Comparison of ENCODE assay signal across 1 cellular context in the genomic region with DNA sequence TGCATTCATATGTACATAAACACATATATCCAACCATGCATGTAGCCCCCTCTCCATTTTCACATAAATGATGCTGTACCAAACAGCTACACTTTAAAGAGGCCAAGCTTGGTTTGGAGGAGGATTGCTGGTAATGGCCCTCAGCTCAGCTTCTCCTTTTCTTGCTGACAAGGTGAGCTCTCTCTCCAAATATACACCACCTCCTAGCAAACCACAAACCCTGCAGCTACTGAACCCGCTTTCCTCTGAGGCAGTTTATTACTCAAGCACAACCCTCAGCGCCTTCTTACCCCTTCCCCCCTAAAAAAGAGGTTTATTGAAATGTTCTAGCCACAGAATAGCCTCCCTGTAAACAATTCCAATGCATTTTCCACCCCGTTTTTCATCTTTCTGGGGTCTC.
TF ChIP-seq lines count a peak whose summit lies in the region.

No MANE protein-coding gene starts in this region.

TF ChIP-seq in K562, 482 proteins besides CTCF, POLR2A, EP300 and RAD21:
- TF ChIP-seq, protein P1, sequence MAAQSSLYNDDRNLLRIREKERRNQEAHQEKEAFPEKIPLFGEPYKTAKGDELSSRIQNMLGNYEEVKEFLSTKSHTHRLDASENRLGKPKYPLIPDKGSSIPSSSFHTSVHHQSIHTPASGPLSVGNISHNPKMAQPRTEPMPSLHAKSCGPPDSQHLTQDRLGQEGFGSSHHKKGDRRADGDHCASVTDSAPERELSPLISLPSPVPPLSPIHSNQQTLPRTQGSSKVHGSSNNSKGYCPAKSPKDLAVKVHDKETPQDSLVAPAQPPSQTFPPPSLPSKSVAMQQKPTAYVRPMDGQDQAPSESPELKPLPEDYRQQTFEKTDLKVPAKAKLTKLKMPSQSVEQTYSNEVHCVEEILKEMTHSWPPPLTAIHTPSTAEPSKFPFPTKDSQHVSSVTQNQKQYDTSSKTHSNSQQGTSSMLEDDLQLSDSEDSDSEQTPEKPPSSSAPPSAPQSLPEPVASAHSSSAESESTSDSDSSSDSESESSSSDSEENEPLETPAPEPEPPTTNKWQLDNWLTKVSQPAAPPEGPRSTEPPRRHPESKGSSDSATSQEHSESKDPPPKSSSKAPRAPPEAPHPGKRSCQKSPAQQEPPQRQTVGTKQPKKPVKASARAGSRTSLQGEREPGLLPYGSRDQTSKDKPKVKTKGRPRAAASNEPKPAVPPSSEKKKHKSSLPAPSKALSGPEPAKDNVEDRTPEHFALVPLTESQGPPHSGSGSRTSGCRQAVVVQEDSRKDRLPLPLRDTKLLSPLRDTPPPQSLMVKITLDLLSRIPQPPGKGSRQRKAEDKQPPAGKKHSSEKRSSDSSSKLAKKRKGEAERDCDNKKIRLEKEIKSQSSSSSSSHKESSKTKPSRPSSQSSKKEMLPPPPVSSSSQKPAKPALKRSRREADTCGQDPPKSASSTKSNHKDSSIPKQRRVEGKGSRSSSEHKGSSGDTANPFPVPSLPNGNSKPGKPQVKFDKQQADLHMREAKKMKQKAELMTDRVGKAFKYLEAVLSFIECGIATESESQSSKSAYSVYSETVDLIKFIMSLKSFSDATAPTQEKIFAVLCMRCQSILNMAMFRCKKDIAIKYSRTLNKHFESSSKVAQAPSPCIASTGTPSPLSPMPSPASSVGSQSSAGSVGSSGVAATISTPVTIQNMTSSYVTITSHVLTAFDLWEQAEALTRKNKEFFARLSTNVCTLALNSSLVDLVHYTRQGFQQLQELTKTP (IDR thresholded peaks at IDR 0.05; ENCODE audit: low read depth in 1 of 2, partially characterized antibody in 2 of 2): no peak
- TF ChIP-seq, protein P2, sequence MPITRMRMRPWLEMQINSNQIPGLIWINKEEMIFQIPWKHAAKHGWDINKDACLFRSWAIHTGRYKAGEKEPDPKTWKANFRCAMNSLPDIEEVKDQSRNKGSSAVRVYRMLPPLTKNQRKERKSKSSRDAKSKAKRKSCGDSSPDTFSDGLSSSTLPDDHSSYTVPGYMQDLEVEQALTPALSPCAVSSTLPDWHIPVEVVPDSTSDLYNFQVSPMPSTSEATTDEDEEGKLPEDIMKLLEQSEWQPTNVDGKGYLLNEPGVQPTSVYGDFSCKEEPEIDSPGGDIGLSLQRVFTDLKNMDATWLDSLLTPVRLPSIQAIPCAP (CRISPR knock-in tag; IDR thresholded peaks at IDR 0.05; ENCODE audit: borderline replicate concordance): no peak
- no peak for TF ChIP-seq MCM5 (IDR thresholded peaks at IDR 0.05; ENCODE audit: low read depth)
- TF ChIP-seq, protein P3, sequence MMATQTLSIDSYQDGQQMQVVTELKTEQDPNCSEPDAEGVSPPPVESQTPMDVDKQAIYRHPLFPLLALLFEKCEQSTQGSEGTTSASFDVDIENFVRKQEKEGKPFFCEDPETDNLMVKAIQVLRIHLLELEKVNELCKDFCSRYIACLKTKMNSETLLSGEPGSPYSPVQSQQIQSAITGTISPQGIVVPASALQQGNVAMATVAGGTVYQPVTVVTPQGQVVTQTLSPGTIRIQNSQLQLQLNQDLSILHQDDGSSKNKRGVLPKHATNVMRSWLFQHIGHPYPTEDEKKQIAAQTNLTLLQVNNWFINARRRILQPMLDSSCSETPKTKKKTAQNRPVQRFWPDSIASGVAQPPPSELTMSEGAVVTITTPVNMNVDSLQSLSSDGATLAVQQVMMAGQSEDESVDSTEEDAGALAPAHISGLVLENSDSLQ (IDR thresholded peaks at IDR 0.05): no peak
- no peak for TF ChIP-seq CREM (IDR thresholded peaks at IDR 0.05; ENCODE audit: low read depth)
- TF ChIP-seq ZNF354B (CRISPR knock-in tag; IDR thresholded peaks at IDR 0.05): no peak
- TF ChIP-seq TCF3 (CRISPR knock-in tag; IDR thresholded peaks at IDR 0.05): no peak
- no peak for TF ChIP-seq FOSL1 (tag; conservative IDR thresholded peaks at IDR 0.05)
- TF ChIP-seq, protein P4, sequence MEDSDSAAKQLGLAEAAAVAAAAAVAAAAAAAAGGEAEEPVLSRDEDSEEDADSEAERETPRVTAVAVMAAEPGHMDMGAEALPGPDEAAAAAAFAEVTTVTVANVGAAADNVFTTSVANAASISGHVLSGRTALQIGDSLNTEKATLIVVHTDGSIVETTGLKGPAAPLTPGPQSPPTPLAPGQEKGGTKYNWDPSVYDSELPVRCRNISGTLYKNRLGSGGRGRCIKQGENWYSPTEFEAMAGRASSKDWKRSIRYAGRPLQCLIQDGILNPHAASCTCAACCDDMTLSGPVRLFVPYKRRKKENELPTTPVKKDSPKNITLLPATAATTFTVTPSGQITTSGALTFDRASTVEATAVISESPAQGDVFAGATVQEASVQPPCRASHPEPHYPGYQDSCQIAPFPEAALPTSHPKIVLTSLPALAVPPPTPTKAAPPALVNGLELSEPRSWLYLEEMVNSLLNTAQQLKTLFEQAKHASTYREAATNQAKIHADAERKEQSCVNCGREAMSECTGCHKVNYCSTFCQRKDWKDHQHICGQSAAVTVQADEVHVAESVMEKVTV (CRISPR knock-in tag; IDR thresholded peaks at IDR 0.05): no peak
- no peak for TF ChIP-seq PRMT5 (CRISPR knock-in tag; IDR thresholded peaks at IDR 0.05)
- TF ChIP-seq NFIX (CRISPR knock-in tag; IDR thresholded peaks at IDR 0.05; ENCODE audit: low read depth): no peak
- TF ChIP-seq, protein P5, sequence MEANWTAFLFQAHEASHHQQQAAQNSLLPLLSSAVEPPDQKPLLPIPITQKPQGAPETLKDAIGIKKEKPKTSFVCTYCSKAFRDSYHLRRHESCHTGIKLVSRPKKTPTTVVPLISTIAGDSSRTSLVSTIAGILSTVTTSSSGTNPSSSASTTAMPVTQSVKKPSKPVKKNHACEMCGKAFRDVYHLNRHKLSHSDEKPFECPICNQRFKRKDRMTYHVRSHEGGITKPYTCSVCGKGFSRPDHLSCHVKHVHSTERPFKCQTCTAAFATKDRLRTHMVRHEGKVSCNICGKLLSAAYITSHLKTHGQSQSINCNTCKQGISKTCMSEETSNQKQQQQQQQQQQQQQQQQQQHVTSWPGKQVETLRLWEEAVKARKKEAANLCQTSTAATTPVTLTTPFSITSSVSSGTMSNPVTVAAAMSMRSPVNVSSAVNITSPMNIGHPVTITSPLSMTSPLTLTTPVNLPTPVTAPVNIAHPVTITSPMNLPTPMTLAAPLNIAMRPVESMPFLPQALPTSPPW (CRISPR knock-in tag; IDR thresholded peaks at IDR 0.05): no peak
- no peak for TF ChIP-seq POLR2G (IDR thresholded peaks at IDR 0.05; ENCODE audit: low read depth, low read length)
- TF ChIP-seq, protein P6, sequence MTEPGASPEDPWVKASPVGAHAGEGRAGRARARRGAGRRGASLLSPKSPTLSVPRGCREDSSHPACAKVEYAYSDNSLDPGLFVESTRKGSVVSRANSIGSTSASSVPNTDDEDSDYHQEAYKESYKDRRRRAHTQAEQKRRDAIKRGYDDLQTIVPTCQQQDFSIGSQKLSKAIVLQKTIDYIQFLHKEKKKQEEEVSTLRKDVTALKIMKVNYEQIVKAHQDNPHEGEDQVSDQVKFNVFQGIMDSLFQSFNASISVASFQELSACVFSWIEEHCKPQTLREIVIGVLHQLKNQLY (CRISPR knock-in tag; conservative IDR thresholded peaks at IDR 0.05): no peak
- no peak for TF ChIP-seq XRCC4 (IDR thresholded peaks at IDR 0.05; ENCODE audit: extremely low read depth, insufficient read depth, insufficient read length)
- TF ChIP-seq, protein P7, sequence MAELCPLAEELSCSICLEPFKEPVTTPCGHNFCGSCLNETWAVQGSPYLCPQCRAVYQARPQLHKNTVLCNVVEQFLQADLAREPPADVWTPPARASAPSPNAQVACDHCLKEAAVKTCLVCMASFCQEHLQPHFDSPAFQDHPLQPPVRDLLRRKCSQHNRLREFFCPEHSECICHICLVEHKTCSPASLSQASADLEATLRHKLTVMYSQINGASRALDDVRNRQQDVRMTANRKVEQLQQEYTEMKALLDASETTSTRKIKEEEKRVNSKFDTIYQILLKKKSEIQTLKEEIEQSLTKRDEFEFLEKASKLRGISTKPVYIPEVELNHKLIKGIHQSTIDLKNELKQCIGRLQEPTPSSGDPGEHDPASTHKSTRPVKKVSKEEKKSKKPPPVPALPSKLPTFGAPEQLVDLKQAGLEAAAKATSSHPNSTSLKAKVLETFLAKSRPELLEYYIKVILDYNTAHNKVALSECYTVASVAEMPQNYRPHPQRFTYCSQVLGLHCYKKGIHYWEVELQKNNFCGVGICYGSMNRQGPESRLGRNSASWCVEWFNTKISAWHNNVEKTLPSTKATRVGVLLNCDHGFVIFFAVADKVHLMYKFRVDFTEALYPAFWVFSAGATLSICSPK (IDR thresholded peaks at IDR 0.05; ENCODE audit: borderline replicate concordance): no peak
- TF ChIP-seq SREBF2 (CRISPR knock-in tag; IDR thresholded peaks at IDR 0.05): no peak
- no peak for TF ChIP-seq WHSC1 (IDR thresholded peaks at IDR 0.05; ENCODE audit: low read length)
- no peak for TF ChIP-seq JUN (IDR thresholded peaks at IDR 0.05; ENCODE audit: borderline replicate concordance, low read depth, low read length)
- no peak for TF ChIP-seq JUN (CRISPR knock-in tag; IDR thresholded peaks at IDR 0.05; ENCODE audit: borderline replicate concordance)
- no peak for TF ChIP-seq ZC3H11A (IDR thresholded peaks at IDR 0.05; ENCODE audit: low read depth, low read length)
